10 cellular contexts compared by ENCODE assay signal in genomic region chr3:128343287-128344045, GRCh38.
DNase-seq lines count a peak whose midpoint lies in the region; ATAC-seq and TF ChIP-seq lines count a peak whose summit lies in the region.
"Had no signal": no experiment of that assay in that cellular context is flagged by ENCODE, and none has a peak within 500 bp of the region (broad histone marks: within the 10 kb centered on the region; RNA-seq: fewer than 3 reads in every experiment).

No MANE protein-coding gene starts in this region.

- TF ChIP-seq CTCF in cardiac muscle cell (IDR thresholded peaks at IDR 0.05; ENCODE audit: low read depth, low read length) = no peak
- no peak for TF ChIP-seq CTCF in right atrium auricular region (IDR thresholded peaks at IDR 0.05)
- TF ChIP-seq CTCF in GM10266 (IDR thresholded peaks at IDR 0.05; ENCODE audit: control insufficient read depth, insufficient read depth, low read depth, missing control alignments) = no peak

- H3K27ac ChIP-seq in cardiac muscle cell = peak overlapping the region; percentile 79
- no peak overlapping the region for H3K27ac ChIP-seq in right atrium auricular region

- ATAC-seq in HG02798 (IDR thresholded peaks at IDR 0.05; ENCODE audit: poor library complexity, unreplicated experiment) (no peak), GM18517 (IDR thresholded peaks at IDR 0.05; ENCODE audit: unreplicated experiment) (no peak)

- H3K4me3 ChIP-seq in cardiac muscle cell (no peak overlapping the region), right atrium auricular region (no peak overlapping the region)

- H3K27me3 ChIP-seq in cardiac muscle cell (no peaks in the 10 kb centered on the region), right atrium auricular region (no peaks in the 10 kb centered on the region)

- DNase-seq in cardiac muscle cell (ENCODE audit: low read depth in 1 of 2, low spot score in 1 of 2) (peak; percentile 66 to 90), right atrium auricular region (ENCODE audit: low spot score) (no peak), RPMI7951 (ENCODE audit: low read depth) (peak; percentile 78), glomerular endothelial cell (ENCODE audit: extremely low read depth, low read depth, low spot score) (peak; percentile 41), NCI-H187 (lab: John Stamatoyannopoulos, UW) (no peak), GM10266 (ENCODE audit: extremely low spot score) (no peak)
- DNase-seq: H7, RPMI8226 had no signal

- peaks cover 43% of the 10 kb centered on the region for H3K4me1 ChIP-seq in cardiac muscle cell (ENCODE audit: low read depth)
- peaks cover 0 to 11% of the 10 kb centered on the region in 2 donors for H3K4me1 ChIP-seq in right atrium auricular region

- no peaks in the 10 kb centered on the region for H3K36me3 ChIP-seq in cardiac muscle cell
- H3K36me3 ChIP-seq in right atrium auricular region = peaks cover 11% of the 10 kb centered on the region

- no peaks in the 10 kb centered on the region for H3K9me3 ChIP-seq in cardiac muscle cell (ENCODE audit: low read depth)
- no peaks in the 10 kb centered on the region for H3K9me3 ChIP-seq in right atrium auricular region

Comparison
In these comparisons a context has a peak if more than half of its experiments do, and no peak if none do; other contexts are left out.
1. DNase-seq: peak in cardiac muscle cell (2 of 2), RPMI7951 (single experiment) and glomerular endothelial cell (single experiment); none in right atrium auricular region (single experiment), NCI-H187 (0 of 2) and GM10266 (single experiment).